Comparison of ENCODE assay signal across 1 cellular context in the genomic region with DNA sequence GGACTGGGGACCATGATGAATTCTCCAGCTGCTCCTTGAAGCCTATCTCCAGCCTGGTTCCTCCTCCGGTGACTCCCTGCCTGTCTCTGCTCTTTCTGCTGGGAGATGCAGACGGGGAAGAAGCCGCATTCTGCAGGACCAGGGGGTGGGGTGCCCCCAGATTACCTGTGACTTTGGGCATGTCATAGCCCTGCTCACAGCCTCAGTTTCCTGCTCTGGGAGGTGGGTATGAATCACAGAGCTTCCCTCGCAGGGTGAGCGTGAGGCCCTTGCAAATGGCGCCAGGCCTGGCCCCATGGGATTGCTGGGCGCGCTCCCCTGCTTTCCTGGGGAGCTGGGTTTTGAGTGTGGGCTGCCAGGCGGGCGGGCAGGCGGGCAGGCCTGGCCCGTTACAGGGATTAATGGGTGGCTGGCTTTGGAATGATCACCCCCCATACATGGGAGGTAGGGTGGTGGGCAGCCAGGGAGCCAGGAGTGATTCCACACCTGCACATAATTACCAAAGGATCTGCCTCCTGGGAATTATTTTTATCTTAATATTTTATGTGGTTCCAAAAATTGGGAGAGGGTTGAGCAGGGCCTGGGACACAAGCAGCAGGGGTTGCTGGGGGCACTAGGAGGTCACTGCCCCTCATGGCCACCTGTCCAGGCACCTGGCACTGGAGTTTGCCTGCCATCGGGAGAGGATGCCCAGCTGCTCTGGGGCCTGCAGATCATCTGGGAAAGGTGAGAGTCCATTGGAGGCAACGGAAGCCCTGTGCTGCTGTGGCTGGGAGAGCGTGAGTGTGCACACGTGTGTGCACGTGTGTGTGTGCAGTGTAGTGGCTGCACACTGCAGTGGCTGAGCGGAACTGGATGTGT.
TF ChIP-seq lines count a peak whose summit lies in the region.

No MANE protein-coding gene starts in this region.

TF ChIP-seq in GM23338, 12 proteins besides CTCF, POLR2A, EP300 and RAD21 (continued from another document):
- TF ChIP-seq ZNF462 (CRISPR knock-in tag; IDR thresholded peaks at IDR 0.05) = no peak
- no peak for TF ChIP-seq STAT1 (IDR thresholded peaks at IDR 0.05; ENCODE audit: unreplicated experiment)
- TF ChIP-seq POLR2AphosphoS5 (IDR thresholded peaks at IDR 0.05; ENCODE audit: low read depth) = no peak
- TF ChIP-seq EZH2 (IDR thresholded peaks at IDR 0.05; ENCODE audit: low read depth, unreplicated experiment) = no peak
- TF ChIP-seq ZNF331 (CRISPR knock-in tag; IDR thresholded peaks at IDR 0.05; ENCODE audit: low read depth) = no peak
- no peak for TF ChIP-seq REST (IDR thresholded peaks at IDR 0.05; ENCODE audit: unreplicated experiment)
- TF ChIP-seq NANOG (IDR thresholded peaks at IDR 0.05; ENCODE audit: borderline replicate concordance) = no peak
